Comparison of ENCODE assay signal across 7 cellular contexts in the genomic region with DNA sequence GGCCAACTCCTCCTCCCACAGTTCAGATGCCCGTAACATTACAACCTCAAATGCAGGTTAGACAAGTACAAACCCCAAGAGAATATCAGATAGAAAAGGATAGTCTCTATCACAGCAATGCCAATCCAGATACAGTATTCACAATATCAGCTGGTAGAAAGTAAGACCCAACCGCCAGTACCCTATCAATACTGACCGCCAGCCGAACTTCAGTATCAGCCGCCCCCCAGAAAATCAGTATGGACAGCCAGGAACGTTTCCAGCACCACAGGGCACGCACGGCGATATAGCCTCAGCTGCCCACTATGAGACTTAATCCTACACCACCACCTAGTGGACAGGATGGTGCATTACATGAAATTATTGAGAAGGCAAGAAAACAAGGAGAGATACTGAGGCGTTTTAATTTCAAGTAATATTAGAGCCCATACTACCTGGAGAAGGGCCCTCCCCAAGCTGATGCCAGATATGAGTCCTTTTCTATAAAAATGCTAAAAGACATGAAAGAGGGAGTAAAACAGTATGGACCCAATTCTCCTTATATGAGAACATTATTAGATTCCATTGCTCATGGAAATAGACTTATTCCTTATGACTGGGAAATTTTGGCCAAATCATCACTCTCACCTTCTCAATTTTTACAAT. TPM values are rescaled to one million over a fixed set of nuclear protein-coding genes. Genes with fewer than 3 reads are reported as not detected.
A peak's percentile ranks its signal among the peaks of the same experiment; 100 is the strongest.
DNase-seq lines count a peak whose midpoint lies in the region; ATAC-seq and TF ChIP-seq lines count a peak whose summit lies in the region.

No MANE protein-coding gene starts in this region.

- intact Hi-C loops in Right ventricle myocardium superior (cut with DNase I) = loop anchor here (10.0 kb wide), 2 partner anchors 55 to 195 kb away; no protein-coding TSS in a partner anchor

- no peaks in the 10 kb centered on the region for H3K9me3 Mint-ChIP-seq in activated naive CD8-positive, alpha-beta T cell (ENCODE audit: low read depth)

- H3K4me3 ChIP-seq in GM12875 (ENCODE audit: low read depth, low read length) = no peak overlapping the region

- ATAC-seq in Right ventricle myocardium superior (ENCODE audit: poor library complexity) (peak; percentile 91), HG02840 (IDR thresholded peaks at IDR 0.05; ENCODE audit: low FRiP score, unreplicated experiment) (no peak)

- no peaks in the 10 kb centered on the region for H3K36me3 Mint-ChIP-seq in activated naive CD8-positive, alpha-beta T cell

- H3K27me3 Mint-ChIP-seq in activated naive CD8-positive, alpha-beta T cell = peaks cover 2% of the 10 kb centered on the region

- TF ChIP-seq CTCF in GM12875 (IDR thresholded peaks at IDR 0.05; ENCODE audit: borderline replicate concordance, insufficient read depth, low read depth, low read length) = peak; percentile 58; the same call in 1 of the 2 replicates

- DNase-seq in NCI-H1417 treated with DMSO at 0.1 percent for 48 hours (lab: John Stamatoyannopoulos, UW) = peak; percentile 55
- peak; percentile 45 for DNase-seq in SKM-1 (lab: John Stamatoyannopoulos, UW; ENCODE audit: unreplicated experiment)
- peak; percentile 64 for DNase-seq in Right ventricle myocardium superior
- peak; percentile 44 for DNase-seq in pulmonary artery endothelial cell (ENCODE audit: low read depth, low spot score)

- H3K4me3 Mint-ChIP-seq in activated naive CD8-positive, alpha-beta T cell = peak overlapping the region; percentile 46

- H3K4me1 Mint-ChIP-seq in activated naive CD8-positive, alpha-beta T cell (ENCODE audit: low read depth) = peaks cover 10% of the 10 kb centered on the region

- H3K27ac Mint-ChIP-seq in activated naive CD8-positive, alpha-beta T cell = no peak overlapping the region

RNA-seq across cellular contexts. Expression of a gene that starts 17.6 kb away (rescaled TPM):
- total RNA-seq in Right ventricle myocardium superior (39.0 TPM), pulmonary artery endothelial cell (133 and 138 TPM in 2 replicates)
